In genomic region chr5:176536902-176537607, GRCh38 we compare ENCODE assay signal across 8 cellular contexts. TPM values are rescaled to one million over a fixed set of nuclear protein-coding genes. Genes with fewer than 3 reads are reported as not detected.
DNase-seq lines count a peak whose midpoint lies in the region; ATAC-seq and TF ChIP-seq lines count a peak whose summit lies in the region.

TSS of gene RNF44 (minus strand) at chr5:176537402. CDS start at chr5:176532472, 4,930 bp downstream.

- H3K4me2 ChIP-seq in mesenchymal stem cell (ENCODE audit: low read length, poor library complexity, severe bottlenecking) = peak within 1 kb of the TSS; percentile 87

- H3K79me1 ChIP-seq in mesenchymal stem cell (replicated peaks; ENCODE audit: low read length, poor library complexity, severe bottlenecking) = peaks cover 4% of the 10 kb centered on the region

- H3K4ac ChIP-seq in mesenchymal stem cell (ENCODE audit: low read depth in 1 of 2, low read length in 2 of 2) = peak within 1 kb of the TSS; percentile 62 to 99

- CTCF ChIA-PET in Caco-2 (lab: Charles Lee) = interaction anchor here (0.6 to 2.5 kb wide), 8 partner anchors 22 to 740 kb away, joined by 3 to 24 read pairs (median 4); partner anchors contain the start of gene FAF2

- peak within 1 kb of the TSS; percentile 96 for H3K27ac Mint-ChIP-seq in Caco-2 (ENCODE audit: unreplicated experiment)
- H3K27ac Mint-ChIP-seq in effector memory CD8-positive, alpha-beta T cell = peak within 1 kb of the TSS; percentile 98 to 100

- peak within 1 kb of the TSS; percentile 95 for H2BK5ac ChIP-seq in mesenchymal stem cell (ENCODE audit: low read depth, low read length, poor library complexity, severe bottlenecking)

- H3K9ac ChIP-seq in mesenchymal stem cell (ENCODE audit: low read length) = peak within 1 kb of the TSS; percentile 99

- no peaks in the 10 kb centered on the region for H3K9me3 Mint-ChIP-seq in Caco-2 (ENCODE audit: unreplicated experiment)
- no peaks in the 10 kb centered on the region for H3K9me3 Mint-ChIP-seq in effector memory CD8-positive, alpha-beta T cell

- peaks cover 29% of the 10 kb centered on the region for H3K4me1 Mint-ChIP-seq in Caco-2 (ENCODE audit: low read depth, unreplicated experiment)
- H3K4me1 Mint-ChIP-seq in effector memory CD8-positive, alpha-beta T cell (ENCODE audit: low read depth in 2 of 2) = peaks cover 55 to 68% of the 10 kb centered on the region in 2 donors

- peak within 1 kb of the TSS; percentile 5 to 93 for H3K14ac ChIP-seq in mesenchymal stem cell (ENCODE audit: low read length in 2 of 2)

- peak within 1 kb of the TSS; percentile 96 for H3K4me3 Mint-ChIP-seq in Caco-2 (ENCODE audit: unreplicated experiment)
- H3K4me3 Mint-ChIP-seq in effector memory CD8-positive, alpha-beta T cell = peak within 1 kb of the TSS; percentile 96 to 98

- peak within 1 kb of the TSS; percentile 86 for H4K8ac ChIP-seq in mesenchymal stem cell (ENCODE audit: low read length)

- peak within 1 kb of the TSS; percentile 76 for H2AK5ac ChIP-seq in mesenchymal stem cell (ENCODE audit: low read length, severe bottlenecking)

- H2AFZ ChIP-seq in mesenchymal stem cell (ENCODE audit: low read depth, low read length) = peak within 1 kb of the TSS; percentile 92

- H3K27me3 ChIP-seq in Caco-2 (replicated peaks; ENCODE audit: control insufficient read depth, insufficient read depth, low read length) (no peaks in the 10 kb centered on the region), mesenchymal stem cell (ENCODE audit: control insufficient read depth in 1 of 2, insufficient read depth in 1 of 2, low read length in 2 of 2) (no peaks in the 10 kb centered on the region)

- no peaks in the 10 kb centered on the region for H3K27me3 Mint-ChIP-seq in Caco-2 (ENCODE audit: insufficient read depth, unreplicated experiment)
- H3K27me3 Mint-ChIP-seq in effector memory CD8-positive, alpha-beta T cell = no peaks in the 10 kb centered on the region

- H3K36me3 ChIP-seq in Caco-2 (ENCODE audit: control insufficient read depth, insufficient read depth, low read length) = peaks cover 7% of the 10 kb centered on the region; the same call in 1 of the 2 replicates
- peaks cover 0 to 19% of the 10 kb centered on the region in 2 experiments for H3K36me3 ChIP-seq in mesenchymal stem cell (ENCODE audit: control insufficient read depth in 1 of 2, insufficient read depth in 2 of 2, low read depth in 1 of 2, low read length in 2 of 2)

- intact Hi-C loops in Caco-2 (cut with micrococcal nuclease; ENCODE audit: unreplicated experiment) = loop anchor here (2.0 to 5.0 kb wide), 2 partner anchors 88 to 1900 kb away; partner anchors contain the start of gene FAF2

- DNase-seq in Caco-2 (peak; percentile 98 to 99), HUDEP-2 (lab: John Stamatoyannopoulos, UW; ENCODE audit: unreplicated experiment in 76 of 76) (peak in 75 of 76 experiments; percentile 65 to 97 (median 94)), NOMO-1 treated with dmso at 0.1 percent for 144 hours (lab: John Stamatoyannopoulos, UW; ENCODE audit: unreplicated experiment) (peak; percentile 95), mesenchymal stem cell (peak; percentile 98)
- peak; percentile 90 to 99 (median 93) for DNase-seq in activated CD8-positive, alpha-beta memory T cell treated with anti-CD3 and anti-CD28 coated beads for 48 hours (ENCODE audit: low read depth in 2 of 3, low spot score in 2 of 3)
- peak; percentile 99 for DNase-seq in effector memory CD8-positive, alpha-beta T cell
- peak; percentile 97 for DNase-seq in stimulated activated CD8-positive, alpha-beta memory T cell treated with anti-CD3 and anti-CD28 coated beads, Interleukin-12 subunit alpha, Interleukin-12 subunit beta, amount 100 ng/mL, for 24 hours (ENCODE audit: extremely low read depth)

- H3K27ac ChIP-seq in mesenchymal stem cell (ENCODE audit: low read length, poor library complexity, severe bottlenecking) = peak within 1 kb of the TSS; percentile 95

- H3K9me3 ChIP-seq in Caco-2 (no peaks in the 10 kb centered on the region), mesenchymal stem cell (ENCODE audit: control insufficient read depth, low read length) (no peaks in the 10 kb centered on the region)

- H3K23ac ChIP-seq in mesenchymal stem cell (ENCODE audit: low read length in 2 of 2) = peak within 1 kb of the TSS in 1 of 2 experiments; percentile 53

- no TSS peak for BruUV-seq in Caco-2 (replicated peaks; lab: Mats Ljungman, UMichigan)

- ATAC-seq in GM21390 (IDR thresholded peaks at IDR 0.05; ENCODE audit: unreplicated experiment) = peak; percentile 51
- ATAC-seq in effector memory CD8-positive, alpha-beta T cell (replicated peaks) = peak; percentile 61

- H2BK15ac ChIP-seq in mesenchymal stem cell (ENCODE audit: low read depth, poor library complexity, severe bottlenecking) = peak within 1 kb of the TSS; percentile 60

- H3K4me3 ChIP-seq in Caco-2 (ENCODE audit: low read depth, low read length) (peak within 1 kb of the TSS; percentile 90), mesenchymal stem cell (ENCODE audit: insufficient read depth in 1 of 2, low read depth in 1 of 2, low read length in 2 of 2) (peak within 1 kb of the TSS; percentile 84 to 97)

- H3K4me1 ChIP-seq in Caco-2 (peaks cover 11% of the 10 kb centered on the region), mesenchymal stem cell (ENCODE audit: control insufficient read depth, insufficient read depth, low read depth, low read length) (peaks cover 46% of the 10 kb centered on the region)

- TF ChIP-seq CTCF in Caco-2 (IDR thresholded peaks at IDR 0.05; ENCODE audit: insufficient read depth in 1 of 2, low read depth in 1 of 2, low read length in 1 of 2, severe bottlenecking in 1 of 2, unreplicated experiment in 1 of 2) = no peak

- H3K18ac ChIP-seq in mesenchymal stem cell (ENCODE audit: low read depth in 1 of 2, low read length in 2 of 2) = peak within 1 kb of the TSS; percentile 71 to 98

- H2BK12ac ChIP-seq in mesenchymal stem cell (ENCODE audit: low read length in 2 of 2) = peak within 1 kb of the TSS in 1 of 2 experiments; percentile 88

- H2BK120ac ChIP-seq in mesenchymal stem cell (ENCODE audit: low read depth, low read length) = peak within 1 kb of the TSS; percentile 90

- WGBS in mesenchymal stem cell = under 1% methylated on average over 52 of the region's 65 CpGs

- H4K91ac ChIP-seq in mesenchymal stem cell (ENCODE audit: low read length) = peak within 1 kb of the TSS; percentile 93

- H3K36me3 Mint-ChIP-seq in Caco-2 (ENCODE audit: insufficient read depth, unreplicated experiment) = peaks cover 41% of the 10 kb centered on the region
- H3K36me3 Mint-ChIP-seq in effector memory CD8-positive, alpha-beta T cell (ENCODE audit: insufficient read depth) = peaks cover 74% of the 10 kb centered on the region

- POLR2A ChIA-PET in Caco-2 (lab: Charles Lee) = interaction anchor here (0.5 to 1.9 kb wide), 19 partner anchors 10 to 1055 kb away, joined by 3 to 22 read pairs (median 4); partner anchors contain the start of genes CLTB, FAF2, HIGD2A and NOP16

RNA-seq across cellular contexts. Expression of gene RNF44, which starts in this region (rescaled TPM):
- total RNA-seq in Caco-2 (2022) = 84.2 and 90.8 TPM in 2 replicates
- polyA plus RNA-seq in mesenchymal stem cell (2013, experiment 1 of 2) = 19.2 TPM
- polyA plus RNA-seq in mesenchymal stem cell (2013, experiment 2 of 2) = 17.6 TPM

Comparison
In these comparisons a context has a peak if more than half of its experiments do, and no peak if none do; other contexts are left out.
1. Peak in every context shown above with its lines: DNase-seq, ATAC-seq, H3K4me3 ChIP-seq and H3K27ac ChIP-seq.